Comparison of ENCODE assay signal across 27 cellular contexts in genomic region chr15:56459096-56459495, GRCh38.
"Had no signal": no experiment of that assay in that cellular context is flagged by ENCODE, and none has a peak within 500 bp of the region (broad histone marks: within the 10 kb centered on the region; RNA-seq: fewer than 3 reads in every experiment).

No MANE protein-coding gene starts in this region.

- H3K36me3 ChIP-seq: esophagus muscularis mucosa, esophagus squamous epithelium, gastrocnemius medialis, gastroesophageal sphincter, heart left ventricle, heart right ventricle had no signal

- H3K79me2 ChIP-seq: hepatocyte had no signal

- H3K4me2 ChIP-seq: hepatocyte had no signal

- DNase-seq: cortex of kidney; dermis blood vessel endothelial cell; dorsolateral prefrontal cortex; effector CD4-positive, alpha-beta T cell; effector CD8-positive, alpha-beta T cell; effector memory CD4-positive, alpha-beta T cell; effector memory CD8-positive, alpha-beta T cell; endodermal cell; esophagus squamous epithelium; foreskin fibroblast; foreskin keratinocyte; foreskin melanocyte; gastrocnemius medialis; glutamatergic neuron; head of caudate nucleus; heart left ventricle; heart right ventricle; hippocampal formation had no signal

- H3K27ac ChIP-seq: coronary artery, dorsolateral prefrontal cortex, epithelial cell of prostate, esophagus muscularis mucosa, esophagus squamous epithelium, foreskin keratinocyte, gastrocnemius medialis, gastroesophageal sphincter, heart left ventricle, heart right ventricle, hepatocyte had no signal

- H2AFZ ChIP-seq: hepatocyte had no signal

- H3K4me3 ChIP-seq: coronary artery, dorsolateral prefrontal cortex, esophagus muscularis mucosa, esophagus squamous epithelium, gastrocnemius medialis, gastroesophageal sphincter, heart left ventricle, heart right ventricle, hepatocyte had no signal

- H3K9me3 ChIP-seq: esophagus muscularis mucosa, esophagus squamous epithelium, gastrocnemius medialis, gastroesophageal sphincter had no signal

- ATAC-seq: effector memory CD8-positive, alpha-beta T cell; esophagus mucosa; foreskin keratinocyte; gastrocnemius medialis; gastroesophageal sphincter; heart left ventricle; heart right ventricle had no signal

- FAIRE-seq: endometrium, endothelial cell of umbilical vein, frontal cortex had no signal

- H3K27me3 ChIP-seq: dorsolateral prefrontal cortex, esophagus muscularis mucosa, esophagus squamous epithelium, foreskin keratinocyte, gastrocnemius medialis, gastroesophageal sphincter, heart left ventricle, heart right ventricle, hepatocyte had no signal

- H3K4me1 ChIP-seq: foreskin keratinocyte had no signal
